ENCODE assay signal across 1 cellular context in genomic region chr22:45180280-45180679, GRCh38.
TF ChIP-seq lines count a peak whose summit lies in the region.

No MANE protein-coding gene starts in this region.

TF ChIP-seq in H1, 55 proteins besides CTCF, POLR2A, EP300 and RAD21:
- TF ChIP-seq CEBPB (IDR thresholded peaks at IDR 0.05; ENCODE audit: low read depth, low read length) (peak; percentile 88), TCF12 (IDR thresholded peaks at IDR 0.05; ENCODE audit: low read depth, low read length) (no peak)
